Comparison of ENCODE assay signal across 8 cellular contexts in the genomic region with DNA sequence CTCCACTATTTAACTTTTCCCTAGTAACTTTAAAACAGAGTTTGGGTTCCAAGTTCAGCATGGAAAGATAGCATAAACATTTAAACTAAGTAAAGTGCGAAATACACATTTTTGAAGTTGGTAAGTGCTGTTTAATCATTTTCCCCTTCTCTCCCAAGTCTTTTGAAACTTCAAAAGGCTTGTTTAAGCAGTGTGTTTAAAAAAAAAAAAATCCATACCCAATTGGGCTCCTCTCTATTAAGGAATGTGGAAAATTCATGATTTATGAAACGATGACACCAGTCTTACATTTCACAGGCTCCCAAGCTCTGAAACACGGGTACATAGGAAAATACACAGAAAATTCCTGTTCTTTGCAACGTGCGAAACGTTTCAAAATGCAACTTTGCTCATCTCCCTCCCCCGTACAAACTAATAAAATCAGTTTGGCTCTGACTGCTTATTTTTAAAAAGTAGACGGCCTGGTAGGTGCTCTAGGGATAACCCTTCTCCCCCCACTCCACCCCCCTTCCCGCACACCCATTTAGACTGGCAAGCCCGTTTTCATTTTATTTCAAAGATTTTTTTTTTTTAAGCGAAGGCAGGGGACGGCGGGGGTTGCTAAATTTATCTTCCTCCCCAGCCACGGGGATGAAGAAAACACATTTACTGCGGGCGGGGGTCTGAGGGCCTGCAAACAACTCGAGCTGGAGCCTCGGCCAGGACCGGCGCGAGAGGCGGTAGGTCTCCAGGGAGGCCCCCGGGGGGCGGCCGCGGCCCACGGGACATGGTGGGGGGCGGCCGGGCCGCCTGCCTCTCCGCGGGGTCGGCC. TPM values are rescaled to one million over a fixed set of nuclear protein-coding genes. Genes with fewer than 3 reads are reported as not detected.
DNase-seq lines count a peak whose midpoint lies in the region; ATAC-seq and TF ChIP-seq lines count a peak whose summit lies in the region.

No MANE protein-coding gene starts in this region.

- H3K27ac ChIP-seq in PC-3 (ENCODE audit: low read length), result peak overlapping the region; percentile 78
- peak overlapping the region; percentile 97 to 98 for H3K27ac ChIP-seq in tibial artery

- peak overlapping the region; percentile 83 for H3K4me2 ChIP-seq in PC-3 (ENCODE audit: low read length)

- peaks cover 31% of the 10 kb centered on the region for H4K20me1 ChIP-seq in PC-3 (ENCODE audit: low read length)

- no peaks in the 10 kb centered on the region for H3K27me3 Mint-ChIP-seq in central memory CD8-positive, alpha-beta T cell

- peak overlapping the region; percentile 74 for H2AFZ ChIP-seq in PC-3 (ENCODE audit: low read length)

- peaks cover 21% of the 10 kb centered on the region for H3K36me3 Mint-ChIP-seq in central memory CD8-positive, alpha-beta T cell (ENCODE audit: insufficient read depth)

- BruUV-seq in PC-3 (replicated peaks; lab: Mats Ljungman, UMichigan), result TSS peak; percentile 86

- intact Hi-C loops in PC-3 (cut with micrococcal nuclease), result loop anchor here (5.0 kb wide), 1 partner anchor 51 kb away; no protein-coding TSS in a partner anchor
- intact Hi-C loops in tibial artery (cut with DNase I; ENCODE audit: low total_unique reads), result no loop called here

- peaks cover 42% of the 10 kb centered on the region for H3K79me2 ChIP-seq in PC-3 (ENCODE audit: low read length)

- TF ChIP-seq CTCF in AG10803 (conservative IDR thresholded peaks at IDR 0.05; ENCODE audit: low read length) (no peak), PC-3 (conservative IDR thresholded peaks at IDR 0.05; ENCODE audit: low read depth, low read length) (no peak), tibial artery (IDR thresholded peaks at IDR 0.05) (no peak)

- CTCF ChIA-PET in PC-3 (lab: Charles Lee), result no interaction called here

- peaks cover 63% of the 10 kb centered on the region for H3K4me1 ChIP-seq in PC-3 (ENCODE audit: insufficient read depth, low read length)
- H3K4me1 ChIP-seq in tibial artery, result peaks cover 0 to 44% (median 23%) of the 10 kb centered on the region in 4 donors

- ATAC-seq in GM19438 (IDR thresholded peaks at IDR 0.05; ENCODE audit: low read depth, unreplicated experiment) (peak; percentile 1), PC-3 (no peak)
- ATAC-seq in central memory CD8-positive, alpha-beta T cell (replicated peaks; ENCODE audit: extremely low read depth, poor library complexity, severe bottlenecking), result no peak

- DNase-seq in AG10803 (ENCODE audit: low read depth) (peak; percentile 90), PC-3 (peak; percentile 40), medulla oblongata (ENCODE audit: extremely low spot score) (peak; percentile 11), tibial artery (no peak), SW480 (ENCODE audit: low spot score) (no peak), NCI-H2171 treated with DMSO at 0.1 percent for 48 hours (lab: John Stamatoyannopoulos, UW) (no peak)
- peak in 1 of 2 donors; percentile 13 for DNase-seq in central memory CD8-positive, alpha-beta T cell (ENCODE audit: low spot score in 2 of 2)

- H3K9me3 ChIP-seq in PC-3 (ENCODE audit: low read length), result no peaks in the 10 kb centered on the region
- no peaks in the 10 kb centered on the region for H3K9me3 ChIP-seq in tibial artery

- H3K9ac ChIP-seq in PC-3 (ENCODE audit: low read length), result peak overlapping the region; percentile 95

- H3K9me2 ChIP-seq in PC-3 (replicated peaks; ENCODE audit: low read length), result no peaks in the 10 kb centered on the region

- H3K27ac Mint-ChIP-seq in central memory CD8-positive, alpha-beta T cell (ENCODE audit: low read depth), result peak overlapping the region; percentile 76

- POLR2A ChIA-PET in PC-3 (lab: Charles Lee; ENCODE audit: unreplicated experiment), result no interaction called here

- H3K36me3 ChIP-seq in PC-3 (ENCODE audit: low read depth, low read length), result peaks cover 2% of the 10 kb centered on the region; the same call in 1 of the 2 replicates
- no peaks in the 10 kb centered on the region for H3K36me3 ChIP-seq in tibial artery

- peaks cover 35% of the 10 kb centered on the region for H3K4me1 Mint-ChIP-seq in central memory CD8-positive, alpha-beta T cell

- no peaks in the 10 kb centered on the region for H3K9me3 Mint-ChIP-seq in central memory CD8-positive, alpha-beta T cell

- H3F3A ChIP-seq in PC-3 (ENCODE audit: low read length, unreplicated experiment), result peaks cover 3% of the 10 kb centered on the region

- H3K27me3 ChIP-seq in PC-3 (ENCODE audit: low read length), result no peaks in the 10 kb centered on the region
- H3K27me3 ChIP-seq in tibial artery, result no peaks in the 10 kb centered on the region

- H3K4me3 Mint-ChIP-seq in central memory CD8-positive, alpha-beta T cell, result peak overlapping the region; percentile 70

- peak overlapping the region; percentile 57 for H3K4me3 ChIP-seq in AG10803 (ENCODE audit: low read length)
- H3K4me3 ChIP-seq in PC-3 (ENCODE audit: low read length), result peak overlapping the region; percentile 75
- H3K4me3 ChIP-seq in tibial artery, result peak overlapping the region; percentile 66 to 72

RNA-seq across cellular contexts. Expression of a gene that starts 0.8 kb away (rescaled TPM):
- total RNA-seq in PC-3 (2014; rRNA removed), result 21.0 and 25.9 TPM in 2 replicates

Comparison
In these comparisons a context has a peak if more than half of its experiments do, and no peak if none do; other contexts are left out.
1. DNase-seq: peak in AG10803 (single experiment), PC-3 (single experiment) and medulla oblongata (single experiment); none in tibial artery (0 of 2), SW480 (single experiment) and NCI-H2171 treated with DMSO at 0.1 percent for 48 hours (single experiment).
2. Peak in every context shown above with its lines, with median percentiles within 50 percentile points of each other: H3K4me3 ChIP-seq.